Comparison of ENCODE assay signal across 16 cellular contexts in the genomic region with DNA sequence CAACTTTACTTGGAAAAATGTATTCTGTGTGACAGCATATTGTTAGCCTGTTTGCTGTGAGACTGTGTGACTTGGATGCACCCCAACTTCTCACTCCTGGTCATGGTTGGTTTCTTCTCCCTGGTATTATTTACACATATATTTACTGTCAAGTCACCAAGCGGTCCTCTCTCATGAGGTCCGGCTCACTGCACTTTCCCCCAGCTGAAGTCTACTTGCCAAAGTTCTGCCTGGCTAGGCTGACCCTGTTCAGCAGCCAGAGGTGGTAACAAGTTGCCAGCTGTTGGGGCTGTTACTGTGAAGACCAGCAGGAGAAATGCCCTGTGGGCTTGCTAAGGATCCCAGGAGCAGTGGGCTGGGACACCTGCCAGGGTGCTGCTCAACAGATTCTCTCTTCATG.
"Had no signal": no experiment of that assay in that cellular context is flagged by ENCODE, and none has a peak within 500 bp of the region (broad histone marks: within the 10 kb centered on the region; RNA-seq: fewer than 3 reads in every experiment).

No MANE protein-coding gene starts in this region.

- DNase-seq: effector memory CD8-positive, alpha-beta T cell; foreskin keratinocyte; kidney; left colon; mammary epithelial cell; naive thymus-derived CD4-positive, alpha-beta T cell; nephron progenitor cell; sigmoid colon; stimulated activated CD4-positive, alpha-beta T cell treated with anti-CD3 and anti-CD28 coated beads, Interleukin-12 subunit alpha, Interleukin-12 subunit beta, amount 100 ng/mL, for 4 hours; stimulated activated naive CD4-positive, alpha-beta T cell treated with Interleukin-2 at 50 U/mL for 16 hours; upper lobe of right lung had no signal

- H3K9me3 ChIP-seq: esophagus muscularis mucosa, neutrophil, sigmoid colon, upper lobe of right lung, vagina had no signal

- H3K27ac ChIP-seq: epithelial cell of prostate, esophagus muscularis mucosa, foreskin keratinocyte, neutrophil, sigmoid colon, skin epidermis, upper lobe of right lung, vagina had no signal

- H3K36me3 ChIP-seq: esophagus muscularis mucosa, neutrophil, sigmoid colon, upper lobe of right lung, vagina had no signal

- H3K4me3 ChIP-seq: esophagus muscularis mucosa, sigmoid colon, skin epidermis, upper lobe of right lung, vagina had no signal

- H3K4me1 ChIP-seq: esophagus muscularis mucosa, foreskin keratinocyte, sigmoid colon, upper lobe of right lung, vagina had no signal

- H3K27me3 ChIP-seq: esophagus muscularis mucosa, foreskin keratinocyte, neutrophil, sigmoid colon, upper lobe of right lung, vagina had no signal
